ENCODE assay signal across 12 cellular contexts in genomic region chr14:97707603-97708002, GRCh38.
A peak's percentile ranks its signal among the peaks of the same experiment; 100 is the strongest.
DNase-seq lines count a peak whose midpoint lies in the region; ATAC-seq lines count a peak whose summit lies in the region.
"Had no signal": no experiment of that assay in that cellular context is flagged by ENCODE, and none has a peak within 500 bp of the region (broad histone marks: within the 10 kb centered on the region; RNA-seq: fewer than 3 reads in every experiment).

No MANE protein-coding gene starts in this region.

- no peaks in the 10 kb centered on the region for H3K9me3 ChIP-seq in right cardiac atrium (ENCODE audit: control insufficient read depth, low read length)
- H3K9me3 ChIP-seq: colonic mucosa, pancreas, SJSA1 had no signal

- peak; percentile 22 for DNase-seq in activated effector memory CD4-positive, alpha-beta T cell treated with Interleukin-2 at 50 U/mL for 16 hours
- no peak for DNase-seq in activated effector memory CD4-positive, alpha-beta T cell treated with anti-CD3 and anti-CD28 coated beads, Interleukin-2, amount 50 U/mL, for 16 hours
- DNase-seq in NAMALWA (ENCODE audit: low spot score) (peak; percentile 1), right cardiac atrium (no peak), SKM-1 treated with dmso at 0.1 percent for 144 hours (lab: John Stamatoyannopoulos, UW; ENCODE audit: unreplicated experiment) (no peak), dermis blood vessel endothelial cell (no peak)
- DNase-seq in activated naive CD8-positive, alpha-beta T cell treated with anti-CD3 and anti-CD28 coated beads, Interleukin-2, amount 10 ng/mL, durations not matched to agents 7 days and 5 days, result peak; percentile 43
- peak; percentile 5 for DNase-seq in stimulated activated naive B cell treated with anti-CD40 and anti-IgM and Interleukin-4, amounts not matched to agents 10 μg/mL and 1 μg/mL and 100 μg/mL, for 72 hours
- DNase-seq: activated B cell treated with CpG ODN at 0.5 μM for 24 hours, colonic mucosa, pancreas had no signal

- H3K4me3 ChIP-seq in right cardiac atrium (ENCODE audit: low read length), result no peak overlapping the region
- H3K4me3 ChIP-seq: colonic mucosa, pancreas, SJSA1 had no signal

- no peaks in the 10 kb centered on the region for H3K4me1 ChIP-seq in right cardiac atrium (ENCODE audit: control insufficient read depth, insufficient read depth, low read length)
- H3K4me1 ChIP-seq: colonic mucosa, pancreas, SJSA1 had no signal

- H3K4me3 Mint-ChIP-seq in activated naive CD8-positive, alpha-beta T cell treated with anti-CD3 and anti-CD28 coated beads, Interleukin-2, amount 10 ng/mL, durations not matched to agents 7 days and 5 days, result peak overlapping the region; percentile 85
- no peak overlapping the region for H3K4me3 Mint-ChIP-seq in stimulated activated naive B cell treated with anti-CD40 and anti-IgM and Interleukin-4, amounts not matched to agents 10 μg/mL and 1 μg/mL and 100 μg/mL, for 72 hours
- H3K4me3 Mint-ChIP-seq: activated B cell treated with CpG ODN at 0.5 μM for 24 hours had no signal

- peaks cover 7% of the 10 kb centered on the region for H3K36me3 Mint-ChIP-seq in activated naive CD8-positive, alpha-beta T cell treated with anti-CD3 and anti-CD28 coated beads, Interleukin-2, amount 10 ng/mL, durations not matched to agents 7 days and 5 days
- no peaks in the 10 kb centered on the region for H3K36me3 Mint-ChIP-seq in stimulated activated naive B cell treated with anti-CD40 and anti-IgM and Interleukin-4, amounts not matched to agents 10 μg/mL and 1 μg/mL and 100 μg/mL, for 72 hours

- H3K27me3 Mint-ChIP-seq in activated naive CD8-positive, alpha-beta T cell treated with anti-CD3 and anti-CD28 coated beads, Interleukin-2, amount 10 ng/mL, durations not matched to agents 7 days and 5 days, result no peaks in the 10 kb centered on the region
- H3K27me3 Mint-ChIP-seq in stimulated activated naive B cell treated with anti-CD40 and anti-IgM and Interleukin-4, amounts not matched to agents 10 μg/mL and 1 μg/mL and 100 μg/mL, for 72 hours, result peaks cover 11% of the 10 kb centered on the region in 2 donors
- H3K27me3 Mint-ChIP-seq: activated B cell treated with CpG ODN at 0.5 μM for 24 hours had no signal

- no peaks in the 10 kb centered on the region for H3K9me3 Mint-ChIP-seq in activated naive CD8-positive, alpha-beta T cell treated with anti-CD3 and anti-CD28 coated beads, Interleukin-2, amount 10 ng/mL, durations not matched to agents 7 days and 5 days
- peaks cover 10 to 11% of the 10 kb centered on the region in 2 donors for H3K9me3 Mint-ChIP-seq in stimulated activated naive B cell treated with anti-CD40 and anti-IgM and Interleukin-4, amounts not matched to agents 10 μg/mL and 1 μg/mL and 100 μg/mL, for 72 hours
- H3K9me3 Mint-ChIP-seq: activated B cell treated with CpG ODN at 0.5 μM for 24 hours had no signal

- H3K4me1 Mint-ChIP-seq in activated naive CD8-positive, alpha-beta T cell treated with anti-CD3 and anti-CD28 coated beads, Interleukin-2, amount 10 ng/mL, durations not matched to agents 7 days and 5 days, result peaks cover 83% of the 10 kb centered on the region
- H3K4me1 Mint-ChIP-seq in stimulated activated naive B cell treated with anti-CD40 and anti-IgM and Interleukin-4, amounts not matched to agents 10 μg/mL and 1 μg/mL and 100 μg/mL, for 72 hours, result peaks cover 0 to 5% of the 10 kb centered on the region in 2 donors
- H3K4me1 Mint-ChIP-seq: activated B cell treated with CpG ODN at 0.5 μM for 24 hours had no signal

- POLR2A ChIA-PET in activated naive CD8-positive, alpha-beta T cell treated with anti-CD3 and anti-CD28 coated beads, Interleukin-2, amount 10 ng/mL, durations not matched to agents 7 days and 5 days (lab: Charles Lee), result interaction anchor here (0.6 to 3.8 kb wide), 5 partner anchors 17 to 1558 kb away, joined by 3 to 15 read pairs (median 4); no protein-coding TSS in a partner anchor

- ATAC-seq in activated naive CD8-positive, alpha-beta T cell treated with anti-CD3 and anti-CD28 coated beads, Interleukin-2, amount 10 ng/mL, durations not matched to agents 7 days and 5 days (ENCODE audit: low read depth), result peak; percentile 51
- peak; percentile 76 to 82 for ATAC-seq in stimulated activated naive B cell treated with anti-CD40 and anti-IgM and Interleukin-4, amounts not matched to agents 10 μg/mL and 1 μg/mL and 100 μg/mL, for 72 hours (replicated peaks)
- ATAC-seq in right cardiac atrium, result no peak

- H3K27me3 ChIP-seq in right cardiac atrium (ENCODE audit: control insufficient read depth, insufficient read depth), result no peaks in the 10 kb centered on the region
- H3K27me3 ChIP-seq: colonic mucosa, pancreas, SJSA1 had no signal

- peak overlapping the region; percentile 97 for H3K27ac Mint-ChIP-seq in activated naive CD8-positive, alpha-beta T cell treated with anti-CD3 and anti-CD28 coated beads, Interleukin-2, amount 10 ng/mL, durations not matched to agents 7 days and 5 days
- H3K27ac Mint-ChIP-seq in stimulated activated naive B cell treated with anti-CD40 and anti-IgM and Interleukin-4, amounts not matched to agents 10 μg/mL and 1 μg/mL and 100 μg/mL, for 72 hours, result no peak overlapping the region
- H3K27ac Mint-ChIP-seq: activated B cell treated with CpG ODN at 0.5 μM for 24 hours had no signal

- H3K27ac ChIP-seq in right cardiac atrium (ENCODE audit: low read length), result no peak overlapping the region
- H3K27ac ChIP-seq: colonic mucosa, pancreas, SJSA1 had no signal

- WGBS in right cardiac atrium, result 57% methylated on average over 6 of the region's 6 CpGs

- intact Hi-C loops in right cardiac atrium (cut with DNase I), result no loop called here

Comparison
In these comparisons a context has a peak if more than half of its experiments do, and no peak if none do; other contexts are left out.
1. DNase-seq: peak in activated effector memory CD4-positive, alpha-beta T cell treated with Interleukin-2 at 50 U/mL for 16 hours (single experiment), NAMALWA (single experiment), activated naive CD8-positive, alpha-beta T cell treated with anti-CD3 and anti-CD28 coated beads, Interleukin-2, amount 10 ng/mL, durations not matched to agents 7 days and 5 days (single experiment) and stimulated activated naive B cell treated with anti-CD40 and anti-IgM and Interleukin-4, amounts not matched to agents 10 μg/mL and 1 μg/mL and 100 μg/mL, for 72 hours (single experiment); none in activated effector memory CD4-positive, alpha-beta T cell treated with anti-CD3 and anti-CD28 coated beads, Interleukin-2, amount 50 U/mL, for 16 hours (single experiment), right cardiac atrium (0 of 3), SKM-1 treated with dmso at 0.1 percent for 144 hours (single experiment) and dermis blood vessel endothelial cell (single experiment).
2. ATAC-seq: peak in activated naive CD8-positive, alpha-beta T cell treated with anti-CD3 and anti-CD28 coated beads, Interleukin-2, amount 10 ng/mL, durations not matched to agents 7 days and 5 days (single experiment) and stimulated activated naive B cell treated with anti-CD40 and anti-IgM and Interleukin-4, amounts not matched to agents 10 μg/mL and 1 μg/mL and 100 μg/mL, for 72 hours (2 of 2); none in right cardiac atrium (0 of 2).